In genomic region chr11:62398011-62398994, GRCh38 we compare ENCODE assay signal across 10 cellular contexts. TPM values are rescaled to one million over a fixed set of nuclear protein-coding genes. Genes with fewer than 3 reads are reported as not detected.
DNase-seq lines count a peak whose midpoint lies in the region; ATAC-seq and TF ChIP-seq lines count a peak whose summit lies in the region.
"Had no signal": no experiment of that assay in that cellular context is flagged by ENCODE, and none has a peak within 500 bp of the region (broad histone marks: within the 10 kb centered on the region; RNA-seq: fewer than 3 reads in every experiment).

No MANE protein-coding gene starts in this region.

- H3K27me3 ChIP-seq in CD8-positive, alpha-beta T cell (ENCODE audit: insufficient read depth, low read length) = no peaks in the 10 kb centered on the region

- H3K4me3 Mint-ChIP-seq in CD8-positive, alpha-beta T cell = no peak overlapping the region
- H3K4me3 Mint-ChIP-seq in osteocyte (ENCODE audit: unreplicated experiment) (no peak overlapping the region), T-helper 17 cell (no peak overlapping the region)
- H3K4me3 Mint-ChIP-seq in activated CD4-positive, alpha-beta T cell treated with anti-CD3 and anti-CD28 coated beads, Interleukin-2, amount 10 ng/mL, durations not matched to agents 7 days and 5 days = no peak overlapping the region

- no peak overlapping the region for H3K27ac ChIP-seq in CD8-positive, alpha-beta T cell (ENCODE audit: low read depth, low read length)

- H3K27me3 Mint-ChIP-seq in CD8-positive, alpha-beta T cell (ENCODE audit: low read depth) = no peaks in the 10 kb centered on the region
- H3K27me3 Mint-ChIP-seq in osteocyte (ENCODE audit: unreplicated experiment) (no peaks in the 10 kb centered on the region), T-helper 17 cell (no peaks in the 10 kb centered on the region)
- no peaks in the 10 kb centered on the region for H3K27me3 Mint-ChIP-seq in activated CD4-positive, alpha-beta T cell treated with anti-CD3 and anti-CD28 coated beads, Interleukin-2, amount 10 ng/mL, durations not matched to agents 7 days and 5 days

- CTCF ChIA-PET in CD8-positive, alpha-beta T cell (lab: Charles Lee) = interaction anchor here (0.6 to 8.9 kb wide), 6 partner anchors 26 to 296 kb away, joined by 3 to 92 read pairs (median 4); no protein-coding TSS in a partner anchor
- CTCF ChIA-PET in activated CD4-positive, alpha-beta T cell treated with anti-CD3 and anti-CD28 coated beads, Interleukin-2, amount 10 ng/mL, durations not matched to agents 7 days and 5 days (lab: Charles Lee) = interaction anchor here (1.5 kb wide), 1 partner anchor 26 kb away, joined by 4 read pairs; no protein-coding TSS in a partner anchor

- peaks cover 50% of the 10 kb centered on the region for H3K4me1 ChIP-seq in CD8-positive, alpha-beta T cell (ENCODE audit: insufficient read depth, low read length)
- H3K4me1 ChIP-seq: HAP-1 had no signal

- H3K9me3 ChIP-seq in CD8-positive, alpha-beta T cell (ENCODE audit: low read length) = no peaks in the 10 kb centered on the region
- no peaks in the 10 kb centered on the region for H3K9me3 ChIP-seq in T-helper 17 cell (ENCODE audit: control insufficient read depth, low read length, poor library complexity, severe bottlenecking)
- H3K9me3 ChIP-seq: HAP-1 had no signal

- H3K9me3 Mint-ChIP-seq in CD8-positive, alpha-beta T cell = no peaks in the 10 kb centered on the region
- H3K9me3 Mint-ChIP-seq in osteocyte (ENCODE audit: unreplicated experiment) = no peaks in the 10 kb centered on the region
- no peaks in the 10 kb centered on the region for H3K9me3 Mint-ChIP-seq in activated CD4-positive, alpha-beta T cell treated with anti-CD3 and anti-CD28 coated beads, Interleukin-2, amount 10 ng/mL, durations not matched to agents 7 days and 5 days

- no peaks in the 10 kb centered on the region for H3K36me3 Mint-ChIP-seq in CD8-positive, alpha-beta T cell
- H3K36me3 Mint-ChIP-seq in osteocyte (ENCODE audit: unreplicated experiment) (no peaks in the 10 kb centered on the region), T-helper 17 cell (ENCODE audit: low read depth) (no peaks in the 10 kb centered on the region)
- H3K36me3 Mint-ChIP-seq in activated CD4-positive, alpha-beta T cell treated with anti-CD3 and anti-CD28 coated beads, Interleukin-2, amount 10 ng/mL, durations not matched to agents 7 days and 5 days (ENCODE audit: low read depth) = no peaks in the 10 kb centered on the region

- peaks cover 54% of the 10 kb centered on the region for H3K4me1 Mint-ChIP-seq in CD8-positive, alpha-beta T cell (ENCODE audit: low read depth)
- H3K4me1 Mint-ChIP-seq in osteocyte (ENCODE audit: unreplicated experiment) (peaks cover 60% of the 10 kb centered on the region), T-helper 17 cell (peaks cover 20% of the 10 kb centered on the region)
- H3K4me1 Mint-ChIP-seq in activated CD4-positive, alpha-beta T cell treated with anti-CD3 and anti-CD28 coated beads, Interleukin-2, amount 10 ng/mL, durations not matched to agents 7 days and 5 days = peaks cover 38% of the 10 kb centered on the region

- ATAC-seq in CD8-positive, alpha-beta T cell = no peak
- ATAC-seq in T-helper 17 cell = no peak
- no peak for ATAC-seq in HG03045 (IDR thresholded peaks at IDR 0.05; ENCODE audit: unreplicated experiment)

- TF ChIP-seq CTCF in CD8-positive, alpha-beta T cell (IDR thresholded peaks at IDR 0.05) = no peak
- TF ChIP-seq CTCF in fibroblast of pulmonary artery (IDR thresholded peaks at IDR 0.05; ENCODE audit: low read length, missing control alignments) (no peak), osteocyte (IDR thresholded peaks at IDR 0.05) (no peak)

- H3K4me3 ChIP-seq in CD8-positive, alpha-beta T cell (ENCODE audit: low read depth, low read length) = no peak overlapping the region
- no peak overlapping the region for H3K4me3 ChIP-seq in fibroblast of pulmonary artery (replicated peaks; ENCODE audit: low read depth, low read length)
- H3K4me3 ChIP-seq: HAP-1 had no signal

- no peak for DNase-seq in CD8-positive, alpha-beta T cell
- peak; percentile 93 for DNase-seq in NCI-H226
- DNase-seq in fibroblast of pulmonary artery (ENCODE audit: low read depth) = peak; percentile 45
- no peak for DNase-seq in osteocyte (ENCODE audit: extremely low spot score, unreplicated experiment)
- no peak for DNase-seq in T-helper 17 cell
- DNase-seq in ecto neural progenitor cell (ENCODE audit: low spot score) = no peak
- DNase-seq in activated CD4-positive, alpha-beta T cell treated with anti-CD3 and anti-CD28 coated beads, Interleukin-2, amount 10 ng/mL, durations not matched to agents 7 days and 5 days = no peak

- peak overlapping the region; percentile 43 for H3K27ac Mint-ChIP-seq in CD8-positive, alpha-beta T cell
- H3K27ac Mint-ChIP-seq in osteocyte (ENCODE audit: unreplicated experiment) (peak overlapping the region; percentile 84), T-helper 17 cell (no peak overlapping the region)
- no peak overlapping the region for H3K27ac Mint-ChIP-seq in activated CD4-positive, alpha-beta T cell treated with anti-CD3 and anti-CD28 coated beads, Interleukin-2, amount 10 ng/mL, durations not matched to agents 7 days and 5 days

- intact Hi-C loops in CD8-positive, alpha-beta T cell (cut with DNase I, micrococcal nuclease) = loop anchor here in 1 of 2 experiments (5.0 kb wide), 1 partner anchor 464 kb away; no protein-coding TSS in a partner anchor

- POLR2A ChIA-PET in CD8-positive, alpha-beta T cell (lab: Charles Lee) = interaction anchor here (1.0 kb wide), 1 partner anchor 176 kb away, joined by 3 read pairs; the partner anchor contains the start of gene EEF1G
- POLR2A ChIA-PET in activated CD4-positive, alpha-beta T cell treated with anti-CD3 and anti-CD28 coated beads, Interleukin-2, amount 10 ng/mL, durations not matched to agents 7 days and 5 days (lab: Charles Lee) = interaction anchor here (0.6 kb wide), 1 partner anchor 154 kb away, joined by 5 read pairs; no protein-coding TSS in a partner anchor

- no peaks in the 10 kb centered on the region for H3K36me3 ChIP-seq in CD8-positive, alpha-beta T cell (ENCODE audit: insufficient read depth, low read length)
- H3K36me3 ChIP-seq: HAP-1 had no signal

RNA-seq across cellular contexts. Expression of gene SCGB1A1, which starts 20.5 kb away (rescaled TPM):
- total RNA-seq in CD8-positive, alpha-beta T cell = not detected
- total RNA-seq in osteocyte = not detected in 2 replicates
- total RNA-seq in T-helper 17 cell = not detected
- not detected for total RNA-seq in activated CD4-positive, alpha-beta T cell treated with anti-CD3 and anti-CD28 coated beads, Interleukin-2, amount 10 ng/mL, durations not matched to agents 7 days and 5 days
- total RNA-seq: mononuclear cell had no signal

Comparison
In these comparisons a context has a peak if more than half of its experiments do, and no peak if none do; other contexts are left out.
1. DNase-seq: peak in NCI-H226 (single experiment) and fibroblast of pulmonary artery (single experiment); none in CD8-positive, alpha-beta T cell (0 of 7), osteocyte (single experiment), T-helper 17 cell (0 of 3), ecto neural progenitor cell (single experiment) and activated CD4-positive, alpha-beta T cell treated with anti-CD3 and anti-CD28 coated beads, Interleukin-2, amount 10 ng/mL, durations not matched to agents 7 days and 5 days (single experiment).
2. H3K27ac Mint-ChIP-seq: peak in CD8-positive, alpha-beta T cell (single experiment) and osteocyte (single experiment); none in T-helper 17 cell (single experiment) and activated CD4-positive, alpha-beta T cell treated with anti-CD3 and anti-CD28 coated beads, Interleukin-2, amount 10 ng/mL, durations not matched to agents 7 days and 5 days (single experiment).